In the genomic region with DNA sequence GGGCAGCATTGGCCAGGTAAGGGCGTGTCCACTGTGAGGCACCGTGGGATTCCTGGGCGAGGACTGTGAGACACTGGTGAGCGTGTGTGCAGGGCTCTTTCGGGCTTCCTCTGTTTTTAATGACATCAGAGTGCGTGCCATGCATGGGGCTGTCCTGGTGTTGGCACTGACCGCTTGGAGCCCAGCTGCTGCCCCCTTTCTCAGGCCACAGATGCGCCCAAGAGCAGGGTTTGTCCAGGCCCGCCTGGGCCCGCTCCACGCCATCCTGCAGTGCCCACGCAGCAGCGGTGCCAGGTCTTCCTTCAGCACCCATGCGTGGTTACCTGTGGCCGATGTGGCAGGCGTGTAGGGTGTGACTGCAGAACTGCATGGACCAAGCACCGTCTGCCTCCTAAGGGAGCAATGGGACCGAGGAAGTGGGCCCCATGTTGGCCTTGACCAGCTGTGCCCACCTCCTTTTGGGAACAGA, we compare ENCODE assay signal across 1 cellular context.
TF ChIP-seq lines count a peak whose summit lies in the region.

No MANE protein-coding gene starts in this region.

TF ChIP-seq in GM23338, 12 proteins besides CTCF, POLR2A, EP300 and RAD21 (continued from another document):
- TF ChIP-seq ZNF331 (CRISPR knock-in tag; IDR thresholded peaks at IDR 0.05; ENCODE audit: low read depth), result no peak
- TF ChIP-seq EZH2 (IDR thresholded peaks at IDR 0.05; ENCODE audit: low read depth, unreplicated experiment), result no peak
TF ChIP-seq in GM23338: peak in this region for 0.
